Comparison of ENCODE assay signal across 1 cellular context in genomic region chr19:5073153-5073844, GRCh38.
TF ChIP-seq lines count a peak whose summit lies in the region.

No MANE protein-coding gene starts in this region.

TF ChIP-seq in HepG2, 621 proteins besides CTCF, POLR2A, EP300 and RAD21 (continued from another document):
- no peak for TF ChIP-seq KIAA2018 (CRISPR knock-in tag; IDR thresholded peaks at IDR 0.05; ENCODE audit: borderline replicate concordance)
- no peak for TF ChIP-seq ZNF670 (CRISPR knock-in tag; IDR thresholded peaks at IDR 0.05; ENCODE audit: borderline replicate concordance)
- TF ChIP-seq ZNF775 (CRISPR knock-in tag; IDR thresholded peaks at IDR 0.05; ENCODE audit: borderline replicate concordance): no peak
- TF ChIP-seq KAT2B (IDR thresholded peaks at IDR 0.05; ENCODE audit: borderline replicate concordance, low read depth, low read length): no peak
- TF ChIP-seq ZNF567 (CRISPR knock-in tag; IDR thresholded peaks at IDR 0.05; ENCODE audit: borderline replicate concordance): no peak
- TF ChIP-seq ZMYM2 (CRISPR knock-in tag; IDR thresholded peaks at IDR 0.05): no peak
- no peak for TF ChIP-seq ZXDC (CRISPR knock-in tag; IDR thresholded peaks at IDR 0.05)
- no peak for TF ChIP-seq XBP1 (CRISPR knock-in tag; IDR thresholded peaks at IDR 0.05)
TF ChIP-seq in HepG2: peak in this region for 0.
